ENCODE assay signal across 21 cellular contexts in the genomic region with DNA sequence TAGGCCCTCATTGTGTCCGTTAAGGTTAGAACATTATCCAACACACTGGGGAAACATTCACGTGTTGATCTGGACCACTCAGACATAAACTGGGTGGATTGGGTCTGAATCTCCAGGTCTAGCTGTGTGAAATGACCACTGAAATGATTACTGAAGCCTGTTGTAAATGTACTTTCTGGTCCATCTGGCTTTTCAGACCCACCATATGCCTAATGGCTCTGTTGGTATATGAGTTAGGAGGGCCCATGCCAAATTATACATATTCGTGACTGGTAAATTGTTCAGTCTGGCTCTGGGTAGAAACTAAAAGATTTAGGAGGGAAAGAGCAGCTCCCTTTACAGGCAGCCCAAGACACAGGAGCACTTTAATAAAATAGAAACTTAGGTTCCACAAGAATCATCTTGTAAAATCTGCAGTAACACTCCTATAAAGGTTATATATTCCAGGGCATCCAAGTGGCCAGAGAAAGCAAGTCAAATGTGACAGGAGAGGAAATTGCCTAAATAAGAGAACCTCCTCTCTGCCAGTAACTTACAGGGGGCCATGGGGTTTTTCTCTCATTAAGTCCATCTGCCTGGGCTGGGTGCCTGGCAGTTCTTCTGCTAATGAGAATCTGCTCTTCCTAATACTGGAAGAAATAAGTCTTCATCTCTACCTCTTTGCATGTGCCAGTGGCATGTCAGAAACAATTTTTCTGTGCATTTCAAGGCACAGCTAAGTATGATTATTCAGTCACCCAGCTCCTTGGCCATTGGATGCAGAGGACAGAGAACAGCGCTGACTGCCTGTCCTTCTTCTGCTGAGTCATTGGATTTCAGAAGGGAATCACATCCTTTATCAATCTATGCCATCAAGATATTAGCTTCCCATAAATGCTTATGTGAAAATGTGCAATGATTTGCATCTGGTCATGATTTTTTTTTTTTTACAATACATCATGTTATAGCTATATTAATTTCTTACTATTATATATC.
"Had no signal": no experiment of that assay in that cellular context is flagged by ENCODE, and none has a peak within 500 bp of the region (broad histone marks: within the 10 kb centered on the region; RNA-seq: fewer than 3 reads in every experiment).

No MANE protein-coding gene starts in this region.

- DNase-seq: effector memory CD8-positive, alpha-beta T cell; gastrocnemius medialis; heart right ventricle; hypothalamus; mammary epithelial cell; mucosa of descending colon; naive thymus-derived CD8-positive, alpha-beta T cell; sigmoid colon; stimulated activated CD4-positive, alpha-beta T cell treated with anti-CD3 and anti-CD28 coated beads, Interleukin-2, amount 100 ng/mL, for 24 hours; stimulated activated CD4-positive, alpha-beta T cell treated with anti-CD3 and anti-CD28 coated beads, Interleukin-4, amount 100 ng/mL, for 4 hours; stimulated activated naive B cell treated with anti-CD40 and anti-IgM and Interleukin-4, amounts not matched to agents 10 μg/mL and 1 μg/mL and 100 μg/mL, for 72 hours; stimulated activated naive CD8-positive, alpha-beta T cell treated with anti-CD3 and anti-CD28 coated beads, Interleukin-15, amount 100 ng/mL, for 72 hours; testis; transverse colon had no signal

- H3K4me3 ChIP-seq: esophagus muscularis mucosa, gastrocnemius medialis, heart right ventricle, mucosa of descending colon, sigmoid colon, skin epidermis, testis, transverse colon had no signal

- FAIRE-seq: islet of Langerhans had no signal

- H3K27ac Mint-ChIP-seq: dendritic cell treated with granulocyte-macrophage colony-stimulating factor and Interleukin-4, amounts not matched to agents 40 ng/mL and 50 ng/mL, for 4 days; effector memory CD8-positive, alpha-beta T cell; naive thymus-derived CD8-positive, alpha-beta T cell; stimulated activated naive B cell treated with anti-CD40 and anti-IgM and Interleukin-4, amounts not matched to agents 10 μg/mL and 1 μg/mL and 100 μg/mL, for 72 hours; stimulated activated naive CD8-positive, alpha-beta T cell treated with anti-CD3 and anti-CD28 coated beads, Interleukin-15, amount 100 ng/mL, for 72 hours had no signal

- H3K9me3 ChIP-seq: esophagus muscularis mucosa, gastrocnemius medialis, heart right ventricle, mucosa of descending colon, neutrophil, sigmoid colon, testis, transverse colon had no signal

- ATAC-seq: effector memory CD8-positive, alpha-beta T cell; gastrocnemius medialis; heart right ventricle; left lobe of liver; mucosa of descending colon; naive thymus-derived CD8-positive, alpha-beta T cell; stimulated activated naive B cell treated with anti-CD40 and anti-IgM and Interleukin-4, amounts not matched to agents 10 μg/mL and 1 μg/mL and 100 μg/mL, for 72 hours; stimulated activated naive CD8-positive, alpha-beta T cell treated with anti-CD3 and anti-CD28 coated beads, Interleukin-15, amount 100 ng/mL, for 72 hours had no signal

- H3K27ac ChIP-seq: epithelial cell of prostate, esophagus muscularis mucosa, gastrocnemius medialis, heart right ventricle, neutrophil, sigmoid colon, skin epidermis, testis, transverse colon had no signal

- H3K36me3 ChIP-seq: esophagus muscularis mucosa, gastrocnemius medialis, heart right ventricle, neutrophil, sigmoid colon, transverse colon had no signal

- H3K4me1 ChIP-seq: esophagus muscularis mucosa, gastrocnemius medialis, heart right ventricle, sigmoid colon, testis, transverse colon had no signal

- H3K9me3 Mint-ChIP-seq: dendritic cell treated with granulocyte-macrophage colony-stimulating factor and Interleukin-4, amounts not matched to agents 40 ng/mL and 50 ng/mL, for 4 days; stimulated activated naive B cell treated with anti-CD40 and anti-IgM and Interleukin-4, amounts not matched to agents 10 μg/mL and 1 μg/mL and 100 μg/mL, for 72 hours; stimulated activated naive CD8-positive, alpha-beta T cell treated with anti-CD3 and anti-CD28 coated beads, Interleukin-15, amount 100 ng/mL, for 72 hours had no signal

- H3K36me3 Mint-ChIP-seq: naive thymus-derived CD8-positive, alpha-beta T cell; stimulated activated naive B cell treated with anti-CD40 and anti-IgM and Interleukin-4, amounts not matched to agents 10 μg/mL and 1 μg/mL and 100 μg/mL, for 72 hours had no signal
